Comparison of ENCODE assay signal across 8 cellular contexts in the genomic region with DNA sequence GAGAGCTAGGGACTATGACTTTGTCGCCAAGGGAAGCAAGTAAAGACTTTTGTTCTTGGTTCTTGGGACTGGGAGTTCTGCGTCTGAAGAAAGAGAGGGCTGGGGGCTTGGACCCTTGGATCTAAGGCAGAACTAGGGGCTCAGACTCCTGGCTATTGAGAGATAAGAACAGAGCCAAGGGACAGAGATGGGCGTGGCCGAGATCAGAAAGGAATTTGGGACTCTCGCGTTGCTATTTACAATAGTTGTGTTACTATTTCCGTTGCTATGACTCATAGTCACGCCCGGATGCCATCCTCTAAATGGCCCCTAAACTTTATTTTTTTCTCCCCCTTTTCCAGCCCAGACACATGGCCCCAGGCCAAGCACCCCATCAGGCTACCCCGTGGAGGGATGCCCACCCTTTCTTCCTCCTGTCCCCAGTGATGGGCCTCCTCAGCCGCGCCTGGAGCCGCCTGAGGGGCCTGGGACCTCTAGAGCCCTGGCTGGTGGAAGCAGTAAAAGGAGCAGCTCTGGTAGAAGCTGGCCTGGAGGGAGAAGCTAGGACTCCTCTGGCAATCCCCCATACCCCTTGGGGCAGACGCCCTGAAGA. TPM values are rescaled to one million over a fixed set of nuclear protein-coding genes. Genes with fewer than 3 reads are reported as not detected.
A peak's percentile ranks its signal among the peaks of the same experiment; 100 is the strongest.
DNase-seq lines count a peak whose midpoint lies in the region; ATAC-seq lines count a peak whose summit lies in the region.

No MANE protein-coding gene starts in this region.

- peak; percentile 98 for DNase-seq in COLO829 (ENCODE audit: low spot score)
- DNase-seq in NCI-H82 (lab: John Stamatoyannopoulos, UW), result peak; percentile 79
- peak; percentile 51 to 57 for DNase-seq in activated CD8-positive, alpha-beta memory T cell treated with anti-CD3 and anti-CD28 coated beads for 1 hour (ENCODE audit: extremely low read depth in 1 of 2, low read depth in 1 of 2)
- peak; percentile 53 for DNase-seq in effector CD8-positive, alpha-beta T cell (lab: John Stamatoyannopoulos, UW)
- peak; percentile 96 to 97 for DNase-seq in lung microvascular endothelial cell (ENCODE audit: low read depth in 2 of 2)
- peak; percentile 61 for DNase-seq in stimulated activated CD8-positive, alpha-beta memory T cell treated with anti-CD3 and anti-CD28 coated beads, Interleukin-12 subunit alpha, Interleukin-12 subunit beta, amount 100 ng/mL, for 1 hour (ENCODE audit: low read depth)

- ATAC-seq in HG02885 (IDR thresholded peaks at IDR 0.05; ENCODE audit: poor library complexity, unreplicated experiment), result peak; percentile 34
- no peak for ATAC-seq in HG02870 (IDR thresholded peaks at IDR 0.05; ENCODE audit: unreplicated experiment)

RNA-seq across cellular contexts. Expression of gene PPP1R15A, which starts 0.8 kb away (rescaled TPM):
- total RNA-seq in lung microvascular endothelial cell, result 21.6 and 63.9 TPM in 2 replicates

RNA-seq across cellular contexts. Expression of gene PLEKHA4, which starts 4.6 kb away (rescaled TPM):
- 2.4 and 7.1 TPM in 2 replicates for total RNA-seq in lung microvascular endothelial cell

RNA-seq across cellular contexts. Expression of gene TULP2, which starts 25.6 kb away (rescaled TPM):
- under 0.01 TPM in 2 replicates for total RNA-seq in lung microvascular endothelial cell

RNA-seq across cellular contexts. Expression of gene NUCB1, which starts 27.1 kb away (rescaled TPM):
- 118 and 160 TPM in 2 replicates for total RNA-seq in lung microvascular endothelial cell

RNA-seq across cellular contexts. Expression of gene HSD17B14, which starts 36.7 kb away (rescaled TPM):
- 0.60 and 2.6 TPM in 2 replicates for total RNA-seq in lung microvascular endothelial cell
